ENCODE assay signal across 18 cellular contexts in the genomic region with DNA sequence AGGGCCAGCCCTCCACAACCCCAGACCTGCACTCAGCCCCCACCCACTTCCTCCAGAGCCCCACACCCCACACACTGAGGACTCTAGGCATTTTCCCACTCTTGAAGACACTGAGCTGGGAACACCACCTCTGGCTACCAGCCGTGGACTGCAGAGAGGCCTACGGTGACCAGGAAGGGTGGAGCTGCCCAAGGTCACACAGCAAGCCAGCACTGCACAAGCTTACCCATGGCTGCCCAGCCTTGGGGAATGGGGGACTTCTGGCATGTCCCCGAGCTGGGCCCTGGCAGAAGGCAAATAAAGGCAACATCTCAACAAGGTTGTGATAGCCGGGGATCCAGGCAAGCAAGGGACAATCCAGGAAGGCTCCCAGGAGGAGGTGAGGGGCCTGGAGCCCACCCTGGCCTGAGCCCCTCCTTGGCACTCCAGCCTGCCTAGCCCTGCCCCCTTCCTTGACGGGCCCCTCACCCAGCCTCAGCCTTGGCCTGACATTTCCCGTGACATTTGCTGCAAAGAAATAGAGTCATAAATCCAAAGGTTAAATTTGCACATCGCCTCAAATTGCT. TPM values are rescaled to one million over a fixed set of nuclear protein-coding genes. Genes with fewer than 3 reads are reported as not detected.
A peak's percentile ranks its signal among the peaks of the same experiment; 100 is the strongest.
DNase-seq lines count a peak whose midpoint lies in the region; ATAC-seq, FAIRE-seq and TF ChIP-seq lines count a peak whose summit lies in the region.
"Had no signal": no experiment of that assay in that cellular context is flagged by ENCODE, and none has a peak within 500 bp of the region (broad histone marks: within the 10 kb centered on the region; RNA-seq: fewer than 3 reads in every experiment).

No MANE protein-coding gene starts in this region.

- TF ChIP-seq EP300 in HepG2 (IDR thresholded peaks at IDR 0.05; ENCODE audit: low read depth in 2 of 2, low read length in 2 of 2): no peak
- TF ChIP-seq EP300 in HepG2 (CRISPR knock-in tag; IDR thresholded peaks at IDR 0.05; ENCODE audit: borderline replicate concordance): no peak

- H4K20me1 ChIP-seq in HepG2 (ENCODE audit: insufficient read depth, low read length): peaks cover 6% of the 10 kb centered on the region; the same call in 1 of the 2 replicates

- H3K27me3 ChIP-seq in HepG2 (ENCODE audit: control insufficient read depth in 1 of 2, insufficient read depth in 2 of 2, low read length in 2 of 2) (peaks cover 7 to 43% of the 10 kb centered on the region in 2 experiments; a peak in 4 of 5 replicates), right lobe of liver (no peaks in the 10 kb centered on the region), body of pancreas (no peaks in the 10 kb centered on the region), pancreas (no peaks in the 10 kb centered on the region)

- H3K9me3 ChIP-seq in HepG2 (ENCODE audit: low read length) (no peaks in the 10 kb centered on the region), right lobe of liver (no peaks in the 10 kb centered on the region), body of pancreas (no peaks in the 10 kb centered on the region), pancreas (no peaks in the 10 kb centered on the region)
- H3K9me3 ChIP-seq: HAP-1 had no signal

- H2AFZ ChIP-seq in HepG2 (ENCODE audit: low read length): no peak overlapping the region
- H2AFZ ChIP-seq: GM23248 had no signal

- FAIRE-seq in HepG2 (lab: Jason Lieb, UNC) (no peak), pancreas (lab: Jason Lieb, UNC) (no peak)
- FAIRE-seq: D721Med, G401.6, GM12892, GM18507 had no signal

- no peaks in the 10 kb centered on the region for H3K79me2 ChIP-seq in HepG2 (ENCODE audit: insufficient read depth, low read length)

- H3K9ac ChIP-seq in HepG2 (ENCODE audit: insufficient read depth, low read depth, low read length): no peak overlapping the region
- H3K9ac ChIP-seq: GM23248 had no signal

- no peak for TF ChIP-seq RAD21 in HepG2 (CRISPR knock-in tag; IDR thresholded peaks at IDR 0.05)

- intact Hi-C loops in HepG2 (cut with micrococcal nuclease; ENCODE audit: unreplicated experiment): loop anchor here (10.0 kb wide), 1 partner anchor 918 kb away; no protein-coding TSS in a partner anchor
- intact Hi-C loops in right lobe of liver (cut with DNase I): no loop called here
- intact Hi-C loops in body of pancreas (cut with DNase I): no loop called here
- intact Hi-C loops in pancreas (cut with DNase I): no loop called here

- no TSS peak for BruUV-seq in HepG2 (replicated peaks; lab: Mats Ljungman, UMichigan)

- 0% methylated on average over 1 of the region's 7 CpGs for WGBS in HepG2 (ENCODE audit: low lambda C conversion rate)
- 73% methylated on average over 2 of the region's 7 CpGs for WGBS in right lobe of liver (ENCODE audit: insufficient coverage, low coverage, low lambda C conversion rate, missing lambda C conversion rate)
- WGBS in body of pancreas, 2 donors: 44 to 52% methylated on average over 6 to 7 of the region's 7 CpGs
- WGBS in pancreas, 2 donors: 39 to 45% methylated on average over 7 of the region's 7 CpGs

- ATAC-seq in HepG2 (no peak), right lobe of liver (no peak), body of pancreas (peak; percentile 28), pancreas (peak in 3 of 4 donors; percentile 47 to 70 (median 60)), HG03521 (IDR thresholded peaks at IDR 0.05; ENCODE audit: unreplicated experiment) (no peak), HG03565 (IDR thresholded peaks at IDR 0.05; ENCODE audit: unreplicated experiment) (no peak), HG02938 (IDR thresholded peaks at IDR 0.05; ENCODE audit: unreplicated experiment) (no peak)

- no peak overlapping the region for H3K27ac ChIP-seq in HepG2 (ENCODE audit: extremely low read length, insufficient read depth, low read length)
- no peak overlapping the region for H3K27ac ChIP-seq in right lobe of liver
- H3K27ac ChIP-seq in body of pancreas: peak overlapping the region in 1 of 4 donors; percentile 25
- no peak overlapping the region for H3K27ac ChIP-seq in pancreas
- H3K27ac ChIP-seq: 22Rv1, GM23248 had no signal

- H3K36me3 ChIP-seq in HepG2 (replicated peaks in 1 of 2; ENCODE audit: control insufficient read depth in 1 of 2, insufficient read depth in 2 of 2, low read length in 2 of 2) (no peaks in the 10 kb centered on the region), right lobe of liver (no peaks in the 10 kb centered on the region), body of pancreas (replicated peaks in 1 of 2; ENCODE audit: insufficient read depth in 1 of 2, low read depth in 2 of 2) (no peaks in the 10 kb centered on the region), pancreas (no peaks in the 10 kb centered on the region)
- H3K36me3 ChIP-seq: HAP-1 had no signal

- CTCF ChIA-PET in HepG2 (lab: Yijun Ruan, JAX; ENCODE audit: low intra/inter-chr PET ratio, low total read pairs): no interaction called here

- in situ Hi-C loops in HepG2 (cut with HindIII; ENCODE audit: extremely low pct_ligation_motif_present, low pct_unique_long_range_greater_than_20kb): no loop called here

- H3K4me1 ChIP-seq in HepG2 (ENCODE audit: insufficient read depth, low read length) (peaks cover 18% of the 10 kb centered on the region), right lobe of liver (peaks cover 0 to 15% (median 3%) of the 10 kb centered on the region in 4 donors), body of pancreas (peaks cover 29% of the 10 kb centered on the region), pancreas (peaks cover 0 to 3% (median 0%) of the 10 kb centered on the region in 3 donors)

- no peak for TF ChIP-seq POLR2A in HepG2 (IDR thresholded peaks at IDR 0.05; ENCODE audit: insufficient read depth in 1 of 2, low read depth in 2 of 2, low read length in 2 of 2)
- no peak for TF ChIP-seq POLR2A in right lobe of liver (IDR thresholded peaks at IDR 0.05)
- no peak for TF ChIP-seq POLR2A in body of pancreas (IDR thresholded peaks at IDR 0.05)

- POLR2A ChIA-PET in HepG2 (lab: Yijun Ruan, JAX): no interaction called here

- TF ChIP-seq CTCF in HepG2 (CRISPR knock-in tag; IDR thresholded peaks at IDR 0.05) (no peak), right lobe of liver (IDR thresholded peaks at IDR 0.05) (no peak), body of pancreas (IDR thresholded peaks at IDR 0.05) (no peak), pancreas (IDR thresholded peaks at IDR 0.05) (no peak)

- DNase-seq in HepG2 (ENCODE audit: low spot score) (no peak), right lobe of liver (no peak), body of pancreas (peak in 2 of 4 donors; percentile 57 to 72), pancreas (peak in 1 of 6 donors; percentile 49)
- DNase-seq: C1 segment of cervical spinal cord; CD4-positive, CD25-positive, alpha-beta regulatory T cell; CD8-positive, alpha-beta memory T cell; COR-L47; GM23248 had no signal

- H3K4me2 ChIP-seq in HepG2 (ENCODE audit: low read depth, low read length): no peak overlapping the region

- H3K4me3 ChIP-seq in HepG2 (replicated peaks in 1 of 3; ENCODE audit: insufficient read depth in 1 of 3, low read depth in 2 of 3, low read length in 3 of 3): no peak overlapping the region
- H3K4me3 ChIP-seq in right lobe of liver: no peak overlapping the region
- H3K4me3 ChIP-seq in body of pancreas: no peak overlapping the region
- H3K4me3 ChIP-seq in pancreas: no peak overlapping the region
- H3K4me3 ChIP-seq: GM23248, HAP-1 had no signal

RNA-seq across cellular contexts. Expression of gene RTN4R, which starts 5.5 kb away (rescaled TPM):
- total RNA-seq in HepG2 (2016; rRNA removed; fragmentation: Illumina TruSeq; extraction: Trizol) (0.11 and 0.22 TPM in 2 replicates), right lobe of liver (10 to 100 TPM in 2 of 6 experiments, 1 to 10 TPM in 4; 3.0 to 12.4 (median 8.5) TPM), body of pancreas (1 to 10 TPM in 1 of 2 donors, under 1 TPM in 1; 0.66 to 1.8 TPM), pancreas (1 to 10 TPM in 5 of 6 donors, under 1 TPM in 1; 0.88 to 7.4 (median 1.9) TPM)
- 0.20 and 0.35 TPM in 2 replicates for total RNA-seq in HepG2 (2016; cell fraction: cytosol; rRNA removed; fragmentation: Illumina TruSeq; extraction: Trizol; ENCODE audit: low read depth)
- total RNA-seq in HepG2 (2016; cell fraction: insoluble cytoplasmic fraction; rRNA removed; fragmentation: Illumina TruSeq; extraction: Trizol): 0.10 and 0.35 TPM in 2 replicates
- total RNA-seq in HepG2 (2016; cell fraction: membrane; rRNA removed; fragmentation: Illumina TruSeq; extraction: Trizol): 0.49 and 0.93 TPM in 2 replicates
- total RNA-seq in HepG2 (2016; cell fraction: nucleus; rRNA removed; fragmentation: Illumina TruSeq; extraction: Trizol): 0.65 TPM in 1 of 2 replicates, not detected in the other
- polyA plus RNA-seq in HepG2 (2011; rRNA removed) (0.54 and 0.77 TPM in 2 replicates), pancreas (1 to 10 TPM; 1.7 TPM)
- 0.36 and 1.4 TPM in 2 replicates for polyA plus RNA-seq in HepG2 (2011; cell fraction: cytosol; rRNA removed)
- 0.54 and 1.4 TPM in 2 replicates for polyA plus RNA-seq in HepG2 (2011; cell fraction: nucleus; rRNA removed)
- polyA plus RNA-seq in HepG2 (2012): 0.07 and 0.17 TPM in 2 replicates
- polyA plus RNA-seq in HepG2 (2016; cell fraction: cytosol; fragmentation: Illumina TruSeq; extraction: Trizol; ENCODE audit: low read depth): 0.42 and 0.51 TPM in 2 replicates
- polyA plus RNA-seq in HepG2 (2016; cell fraction: insoluble cytoplasmic fraction; fragmentation: Illumina TruSeq; extraction: Trizol; ENCODE audit: low read depth): 0.57 and 0.67 TPM in 2 replicates
- polyA plus RNA-seq in HepG2 (2016; cell fraction: membrane; fragmentation: Illumina TruSeq; extraction: Trizol; ENCODE audit: low read depth): 0.86 and 1.3 TPM in 2 replicates
- 0.70 and 1.5 TPM in 2 replicates for polyA plus RNA-seq in HepG2 (2016; cell fraction: nucleus; fragmentation: Illumina TruSeq; extraction: Trizol; ENCODE audit: insufficient read depth, low read depth)
- polyA minus RNA-seq in HepG2 (2011; rRNA and poly(A)+ RNA removed; ENCODE audit: low replicate concordance): 2.3 and 4.0 TPM in 2 replicates
- polyA minus RNA-seq in HepG2 (2011; cell fraction: cytosol; rRNA and poly(A)+ RNA removed): 0.99 and 1.4 TPM in 2 replicates
- polyA minus RNA-seq in HepG2 (2011; cell fraction: nucleus; rRNA and poly(A)+ RNA removed): not detected in 2 replicates
- total RNA-seq: GM23248 had no signal

RNA-seq across cellular contexts. Expression of gene DGCR6L, which starts 57.2 kb away (rescaled TPM):
- total RNA-seq in HepG2 (2016; rRNA removed; fragmentation: Illumina TruSeq; extraction: Trizol) (28.6 and 35.3 TPM in 2 replicates), right lobe of liver (10 to 100 TPM; 32.6 to 79.9 (median 50.9) TPM), body of pancreas (10 to 100 TPM; 24.4 to 52.4 TPM), pancreas (10 to 100 TPM; 17.2 to 23.5 (median 21.6) TPM)
- 183 and 197 TPM in 2 replicates for total RNA-seq in HepG2 (2016; cell fraction: cytosol; rRNA removed; fragmentation: Illumina TruSeq; extraction: Trizol; ENCODE audit: low read depth)
- 29.9 and 35.6 TPM in 2 replicates for total RNA-seq in HepG2 (2016; cell fraction: insoluble cytoplasmic fraction; rRNA removed; fragmentation: Illumina TruSeq; extraction: Trizol)
- total RNA-seq in HepG2 (2016; cell fraction: membrane; rRNA removed; fragmentation: Illumina TruSeq; extraction: Trizol): 126 and 141 TPM in 2 replicates
- 12.8 and 14.2 TPM in 2 replicates for total RNA-seq in HepG2 (2016; cell fraction: nucleus; rRNA removed; fragmentation: Illumina TruSeq; extraction: Trizol)
- polyA plus RNA-seq in HepG2 (2011; rRNA removed) (17.5 and 21.0 TPM in 2 replicates), pancreas (10 to 100 TPM; 49.2 to 53.4 TPM)
- 19.5 and 31.1 TPM in 2 replicates for polyA plus RNA-seq in HepG2 (2011; cell fraction: cytosol; rRNA removed)
- 16.0 and 19.9 TPM in 2 replicates for polyA plus RNA-seq in HepG2 (2011; cell fraction: nucleus; rRNA removed)
- 11.2 and 14.4 TPM in 2 replicates for polyA plus RNA-seq in HepG2 (2012)
- polyA plus RNA-seq in HepG2 (2016; cell fraction: cytosol; fragmentation: Illumina TruSeq; extraction: Trizol; ENCODE audit: low read depth): 265 and 266 TPM in 2 replicates
- polyA plus RNA-seq in HepG2 (2016; cell fraction: insoluble cytoplasmic fraction; fragmentation: Illumina TruSeq; extraction: Trizol; ENCODE audit: low read depth): 34.5 and 37.0 TPM in 2 replicates
- polyA plus RNA-seq in HepG2 (2016; cell fraction: membrane; fragmentation: Illumina TruSeq; extraction: Trizol; ENCODE audit: low read depth): 152 and 154 TPM in 2 replicates
- 28.6 and 30.7 TPM in 2 replicates for polyA plus RNA-seq in HepG2 (2016; cell fraction: nucleus; fragmentation: Illumina TruSeq; extraction: Trizol; ENCODE audit: insufficient read depth, low read depth)
- polyA minus RNA-seq in HepG2 (2011; rRNA and poly(A)+ RNA removed; ENCODE audit: low replicate concordance): 13.0 and 13.4 TPM in 2 replicates
- 6.3 and 8.1 TPM in 2 replicates for polyA minus RNA-seq in HepG2 (2011; cell fraction: cytosol; rRNA and poly(A)+ RNA removed)
- polyA minus RNA-seq in HepG2 (2011; cell fraction: nucleus; rRNA and poly(A)+ RNA removed): 3.0 and 4.2 TPM in 2 replicates

Comparison
In these comparisons a context has a peak if more than half of its experiments do, and no peak if none do; other contexts are left out.
1. ATAC-seq: peak in body of pancreas (single experiment) and pancreas (3 of 4); none in HepG2 (single experiment), right lobe of liver (0 of 4), HG03521 (single experiment), HG03565 (single experiment) and HG02938 (single experiment).